ENCODE assay signal across 8 cellular contexts in genomic region chr3:197080344-197080743, GRCh38. TPM values are rescaled to one million over a fixed set of nuclear protein-coding genes. Genes with fewer than 3 reads are reported as not detected.
"Had no signal": no experiment of that assay in that cellular context is flagged by ENCODE, and none has a peak within 500 bp of the region (broad histone marks: within the 10 kb centered on the region; RNA-seq: fewer than 3 reads in every experiment).

No MANE protein-coding gene starts in this region.

- H3K4me1 Mint-ChIP-seq: IgD-negative memory B cell had no signal

- DNase-seq: GM23248, GOT3, H7, KG1 had no signal

- FAIRE-seq: HTR-8/SVneo had no signal

- H3K9ac ChIP-seq: GM23248 had no signal

- H3K27ac ChIP-seq: GM23248 had no signal

- H3K4me3 Mint-ChIP-seq: IgD-negative memory B cell had no signal

- H3K27ac Mint-ChIP-seq: IgD-negative memory B cell had no signal

- H3K4me1 ChIP-seq: HAP-1 had no signal

- H3K4me3 ChIP-seq: GM23248, HAP-1 had no signal

- ATAC-seq: HCT116 had no signal

- H3K9me3 ChIP-seq: HAP-1 had no signal

- H3K27me3 Mint-ChIP-seq: IgD-negative memory B cell had no signal

- H2AFZ ChIP-seq: GM23248 had no signal

- H3K9me3 Mint-ChIP-seq: IgD-negative memory B cell had no signal

RNA-seq across cellular contexts. Expression of gene MELTF, which starts 50.7 kb away (rescaled TPM):
- polyA plus RNA-seq: IgD-negative memory B cell had no signal
